Comparison of ENCODE assay signal across 8 cellular contexts in the genomic region with DNA sequence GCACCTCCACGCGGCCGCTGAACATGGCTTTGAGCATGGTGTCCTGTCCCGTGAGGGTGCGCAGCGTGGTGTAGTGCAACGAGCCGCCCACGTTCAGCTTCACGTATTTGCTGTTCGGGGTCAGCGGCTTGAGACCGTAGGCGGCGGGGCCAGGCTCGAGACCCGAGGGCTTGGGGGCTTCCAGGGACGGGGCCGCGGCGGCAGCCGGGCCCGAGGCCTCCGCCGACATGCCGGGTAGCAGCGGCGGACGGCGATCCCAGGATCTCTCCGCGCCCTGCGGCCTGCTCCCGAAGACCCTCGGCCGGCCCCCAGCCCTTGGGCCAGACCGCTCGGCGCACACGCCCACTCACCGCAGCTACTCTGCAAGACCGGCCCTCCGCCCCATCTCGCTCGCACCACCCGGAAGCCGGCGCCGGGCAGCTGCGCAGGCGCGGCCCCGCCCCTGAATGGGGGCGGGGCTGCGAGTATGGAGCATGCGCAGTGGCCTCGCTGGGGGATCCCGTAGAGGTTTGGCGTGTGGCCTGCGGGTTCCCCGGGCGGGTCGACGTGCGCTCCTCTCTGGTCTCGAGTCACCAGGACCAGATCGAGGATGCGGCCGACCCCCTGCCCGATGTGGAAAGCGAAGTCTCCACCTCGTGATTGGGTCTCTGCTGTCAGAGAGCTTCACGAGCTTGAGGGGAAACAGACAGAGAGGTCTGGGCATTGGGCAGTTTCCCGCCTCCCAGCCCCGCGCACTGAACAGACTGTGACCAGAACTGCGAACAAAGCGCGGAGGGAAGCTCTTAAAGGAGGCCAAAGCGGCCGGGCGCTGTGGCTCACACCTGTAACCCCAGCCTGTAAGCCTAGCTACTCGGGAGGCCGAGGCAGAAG. TPM values are rescaled to one million over a fixed set of nuclear protein-coding genes. Genes with fewer than 3 reads are reported as not detected.
DNase-seq lines count a peak whose midpoint lies in the region; ATAC-seq, FAIRE-seq and TF ChIP-seq lines count a peak whose summit lies in the region.

A gene with protein sequence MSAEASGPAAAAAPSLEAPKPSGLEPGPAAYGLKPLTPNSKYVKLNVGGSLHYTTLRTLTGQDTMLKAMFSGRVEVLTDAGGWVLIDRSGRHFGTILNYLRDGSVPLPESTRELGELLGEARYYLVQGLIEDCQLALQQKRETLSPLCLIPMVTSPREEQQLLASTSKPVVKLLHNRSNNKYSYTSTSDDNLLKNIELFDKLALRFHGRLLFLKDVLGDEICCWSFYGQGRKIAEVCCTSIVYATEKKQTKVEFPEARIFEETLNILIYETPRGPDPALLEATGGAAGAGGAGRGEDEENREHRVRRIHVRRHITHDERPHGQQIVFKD (minus strand): TSS at position 422 of the 870 bp plus-strand sequence. CDS start 193 bp downstream, at position 229.

- peaks cover 8% of the 10 kb centered on the region for H3K36me3 Mint-ChIP-seq in T-helper 1 cell treated with Interleukin-12 subunit alpha and Interleukin-12 subunit beta and Interleukin-4 antibody, amounts not matched to agents 30 μg/mL and 1 μg/mL, for 36 hours (ENCODE audit: low read depth)

- TF ChIP-seq CTCF in psoas muscle (IDR thresholded peaks at IDR 0.05) = no peak

- peak within 1 kb of the TSS; percentile 90 for H3K27ac ChIP-seq in psoas muscle

- peak within 1 kb of the TSS; percentile 99 for H3K4me3 ChIP-seq in psoas muscle

- peak; percentile 99 for DNase-seq in GM12892 (ENCODE audit: insufficient read length)
- peak; percentile 15 for DNase-seq in NCI-H1436 treated with DMSO at 0.1 percent for 48 hours (lab: John Stamatoyannopoulos, UW)
- peak; percentile 68 for DNase-seq in amniotic stem cell (lab: John Stamatoyannopoulos, UW)
- peak; percentile 92 for DNase-seq in left ventricle myocardium superior
- DNase-seq in psoas muscle = peak; percentile 83 to 92
- peak; percentile 94 for DNase-seq in urothelium cell line (ENCODE audit: low spot score)

- peaks cover 34% of the 10 kb centered on the region for H3K4me1 Mint-ChIP-seq in T-helper 1 cell treated with Interleukin-12 subunit alpha and Interleukin-12 subunit beta and Interleukin-4 antibody, amounts not matched to agents 30 μg/mL and 1 μg/mL, for 36 hours (ENCODE audit: low read depth)

- peak; percentile 90 for FAIRE-seq in GM12892 (lab: Jason Lieb, UNC)
- no peak for FAIRE-seq in urothelium cell line (lab: Jason Lieb, UNC)

- intact Hi-C loops in left ventricle myocardium superior (cut with micrococcal nuclease) (no loop called here), psoas muscle (cut with DNase I) (loop anchor here (5.0 kb wide), 3 partner anchors 36 to 51 kb away; a partner anchor contains a TSS)

- peak; percentile 71 for TF ChIP-seq POLR2A in GM12892 (IDR thresholded peaks at IDR 0.05; ENCODE audit: low read depth, low read length)

- H3K9me3 Mint-ChIP-seq in T-helper 1 cell treated with Interleukin-12 subunit alpha and Interleukin-12 subunit beta and Interleukin-4 antibody, amounts not matched to agents 30 μg/mL and 1 μg/mL, for 36 hours = no peaks in the 10 kb centered on the region

- peaks cover 27% of the 10 kb centered on the region for H3K4me1 ChIP-seq in psoas muscle

- peaks cover 6% of the 10 kb centered on the region for H3K27me3 Mint-ChIP-seq in T-helper 1 cell treated with Interleukin-12 subunit alpha and Interleukin-12 subunit beta and Interleukin-4 antibody, amounts not matched to agents 30 μg/mL and 1 μg/mL, for 36 hours (ENCODE audit: low read depth)

- ATAC-seq in HG02798 (IDR thresholded peaks at IDR 0.05; ENCODE audit: poor library complexity, unreplicated experiment) (peak; percentile 89), left ventricle myocardium superior (peak; percentile 99), psoas muscle (peak; percentile 98 to 100 (median 99))

- H3K36me3 ChIP-seq in psoas muscle (ENCODE audit: insufficient read depth in 1 of 2, low read depth in 1 of 2) = peaks cover 4 to 27% of the 10 kb centered on the region in 2 donors

- peak within 1 kb of the TSS; percentile 93 for H3K27ac Mint-ChIP-seq in T-helper 1 cell treated with Interleukin-12 subunit alpha and Interleukin-12 subunit beta and Interleukin-4 antibody, amounts not matched to agents 30 μg/mL and 1 μg/mL, for 36 hours

- no peaks in the 10 kb centered on the region for H3K9me3 ChIP-seq in psoas muscle

- peak within 1 kb of the TSS; percentile 94 for H3K4me3 Mint-ChIP-seq in T-helper 1 cell treated with Interleukin-12 subunit alpha and Interleukin-12 subunit beta and Interleukin-4 antibody, amounts not matched to agents 30 μg/mL and 1 μg/mL, for 36 hours

- H3K27me3 ChIP-seq in psoas muscle (ENCODE audit: insufficient read depth in 3 of 3, low read length in 2 of 3) = no peaks in the 10 kb centered on the region

- 0 to 1% (median 0%) methylated on average over 75 to 84 of the region's 84 CpGs for WGBS in psoas muscle, 3 donors

RNA-seq across cellular contexts. Expression of the gene that starts here (rescaled TPM):
- polyA plus RNA-seq in GM12892 (2012; ENCODE audit: missing spikeins) = 14.6 TPM
- 5.5 TPM for total RNA-seq in left ventricle myocardium superior
- total RNA-seq in psoas muscle = 1 to 10 TPM; 3.3 to 5.4 (median 4.1) TPM
- polyA plus RNA-seq in psoas muscle = 1 to 10 TPM; 2.2 to 5.4 (median 5.1) TPM

Comparison
In these comparisons a context has a peak if more than half of its experiments do, and no peak if none do; other contexts are left out.
1. Peak in every context shown above with its lines: DNase-seq, ATAC-seq, H3K4me3 ChIP-seq and H3K27ac ChIP-seq.
2. DNase-seq: peak in every context shown above with its lines; median percentile 99 in GM12892; 94 in urothelium cell line; 92 in left ventricle myocardium superior; 88 in psoas muscle; 68 in amniotic stem cell; 15 in NCI-H1436 treated with DMSO at 0.1 percent for 48 hours.